29 cellular contexts compared by ENCODE assay signal in the genomic region with DNA sequence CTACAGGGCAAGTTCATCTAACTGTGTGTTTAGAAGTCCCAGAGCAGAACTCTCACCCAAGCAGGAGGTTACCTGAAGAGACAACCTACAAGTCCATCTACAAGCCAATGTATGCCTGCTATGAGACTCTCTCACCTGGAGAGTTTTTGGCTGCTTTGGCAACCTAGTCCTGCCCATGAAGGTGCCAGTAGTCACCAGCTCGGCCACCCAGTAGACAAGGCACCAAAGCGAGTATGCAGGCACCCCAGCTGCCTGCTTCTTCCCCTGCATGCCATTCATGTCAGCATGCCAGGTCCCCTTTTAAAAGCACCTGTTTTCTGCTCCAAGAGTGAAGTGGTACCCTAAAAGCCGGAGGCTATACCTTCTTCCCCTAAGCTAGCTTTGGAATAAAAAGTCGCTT. TPM values are rescaled to one million over a fixed set of nuclear protein-coding genes. Genes with fewer than 3 reads are reported as not detected.
"Had no signal": no experiment of that assay in that cellular context is flagged by ENCODE, and none has a peak within 500 bp of the region (broad histone marks: within the 10 kb centered on the region; RNA-seq: fewer than 3 reads in every experiment).

No MANE protein-coding gene starts in this region.

- H3K4me3 Mint-ChIP-seq: dendritic cell treated with granulocyte-macrophage colony-stimulating factor and Interleukin-4, amounts not matched to agents 40 ng/mL and 50 ng/mL, for 4 days; effector memory CD8-positive, alpha-beta T cell; endodermal cell had no signal

- H3K9me3 ChIP-seq: colonic mucosa, gastrocnemius medialis had no signal

- H3K27ac ChIP-seq: colonic mucosa, epithelial cell of prostate, esophagus squamous epithelium, gastrocnemius medialis, heart right ventricle, left lung, lower lobe of right lung had no signal

- H3K4me1 Mint-ChIP-seq: endodermal cell had no signal

- ATAC-seq: effector memory CD8-positive, alpha-beta T cell; esophagus mucosa; gastrocnemius medialis; heart right ventricle; left cardiac atrium; left lung; left ventricle myocardium superior; lower lobe of right lung had no signal

- DNase-seq: colonic mucosa; cortex of kidney; effector CD8-positive, alpha-beta T cell; effector memory CD8-positive, alpha-beta T cell; endodermal cell; erythroblast; esophagus squamous epithelium; foreskin fibroblast; foreskin melanocyte; gastrocnemius medialis; glutamatergic neuron; head of caudate nucleus; heart right ventricle; hippocampal formation; left cardiac atrium; left lung; left ventricle myocardium superior; lower lobe of right lung; mesenchymal stem cell; midbrain had no signal

- H3K27me3 ChIP-seq: colonic mucosa, esophagus squamous epithelium, gastrocnemius medialis, left lung had no signal

- H3K9me3 Mint-ChIP-seq: effector memory CD8-positive, alpha-beta T cell had no signal

- H3K4me1 ChIP-seq: colonic mucosa, heart right ventricle, lower lobe of right lung had no signal

- H3K36me3 ChIP-seq: colonic mucosa, esophagus squamous epithelium, gastrocnemius medialis, heart right ventricle, left lung, lower lobe of right lung had no signal

- H3K27ac Mint-ChIP-seq: dendritic cell treated with granulocyte-macrophage colony-stimulating factor and Interleukin-4, amounts not matched to agents 40 ng/mL and 50 ng/mL, for 4 days; effector memory CD8-positive, alpha-beta T cell; endodermal cell had no signal

- H3K4me3 ChIP-seq: colonic mucosa, esophagus squamous epithelium, gastrocnemius medialis, heart right ventricle, left lung, lower lobe of right lung had no signal

- H3K27me3 Mint-ChIP-seq: effector memory CD8-positive, alpha-beta T cell had no signal

RNA-seq across cellular contexts. Expression of a gene that starts 20.2 kb away (rescaled TPM):
- total RNA-seq: dermis microvascular lymphatic vessel endothelial cell, endodermal cell, esophagus mucosa, esophagus squamous epithelium, gastrocnemius medialis, glomerular endothelial cell, kidney epithelial cell, lower leg skin, lower lobe of right lung, lung microvascular endothelial cell, mononuclear cell had no signal

RNA-seq across cellular contexts. Expression of a gene that starts 24.9 kb away (rescaled TPM):
- total RNA-seq: dermis microvascular lymphatic vessel endothelial cell, esophagus mucosa, gastrocnemius medialis, glomerular endothelial cell, heart right ventricle, kidney epithelial cell, left cardiac atrium, left lung, left ventricle myocardium superior, lower leg skin, lower lobe of right lung, lung microvascular endothelial cell, mononuclear cell had no signal
